1 cellular context compared by ENCODE assay signal in genomic region chr19:58497634-58498170, GRCh38.
A peak's percentile ranks its signal among the peaks of the same experiment; 100 is the strongest.
TF ChIP-seq lines count a peak whose summit lies in the region.

No MANE protein-coding gene starts in this region.

TF ChIP-seq in K562, 482 proteins besides CTCF, POLR2A, EP300 and RAD21:
- TF ChIP-seq ZNF408 (CRISPR knock-in tag; IDR thresholded peaks at IDR 0.05; ENCODE audit: low read depth) (no peak), BHLHE40 (IDR thresholded peaks at IDR 0.05; ENCODE audit: low read length) (peak; percentile 12; the same call in 1 of the 2 replicates), STAG1 (CRISPR knock-in tag; IDR thresholded peaks at IDR 0.05; ENCODE audit: borderline replicate concordance) (0 out of 2 replicates have a peak, but pooled peaks have one; percentile 25), BRD9 (IDR thresholded peaks at IDR 0.05; ENCODE audit: low read depth, partially characterized antibody) (no peak), MCM3 (IDR thresholded peaks at IDR 0.05) (no peak), BDP1 (IDR thresholded peaks at IDR 0.05; ENCODE audit: insufficient read depth, insufficient read length) (no peak), ZC3H4 (CRISPR knock-in tag; IDR thresholded peaks at IDR 0.05; ENCODE audit: borderline replicate concordance) (0 out of 2 replicates have a peak, but pooled peaks have one; percentile 51), MXI1 (IDR thresholded peaks at IDR 0.05; ENCODE audit: low read depth, low read length) (no peak), ZNF77 (CRISPR knock-in tag; IDR thresholded peaks at IDR 0.05) (no peak), ETS1 (conservative IDR thresholded peaks at IDR 0.05; ENCODE audit: control insufficient read depth, low read depth, low read length) (no peak), ZBTB7A (IDR thresholded peaks at IDR 0.05; ENCODE audit: borderline replicate concordance, control insufficient read depth, low read depth, low read length) (peak; percentile 29; the same call in 1 of the 2 replicates), ZFP36 (IDR thresholded peaks at IDR 0.05; ENCODE audit: low read depth, low read length, partially characterized antibody) (no peak), TAF1 (IDR thresholded peaks at IDR 0.05; ENCODE audit: control insufficient read depth, extremely low read depth, insufficient read depth, low read length, severe bottlenecking) (no peak), ZBTB8A (IDR thresholded peaks at IDR 0.05; ENCODE audit: partially characterized antibody) (no peak), ILK (tag; IDR thresholded peaks at IDR 0.05; ENCODE audit: borderline replicate concordance, low read depth) (no peak)
- TF ChIP-seq, protein P1, sequence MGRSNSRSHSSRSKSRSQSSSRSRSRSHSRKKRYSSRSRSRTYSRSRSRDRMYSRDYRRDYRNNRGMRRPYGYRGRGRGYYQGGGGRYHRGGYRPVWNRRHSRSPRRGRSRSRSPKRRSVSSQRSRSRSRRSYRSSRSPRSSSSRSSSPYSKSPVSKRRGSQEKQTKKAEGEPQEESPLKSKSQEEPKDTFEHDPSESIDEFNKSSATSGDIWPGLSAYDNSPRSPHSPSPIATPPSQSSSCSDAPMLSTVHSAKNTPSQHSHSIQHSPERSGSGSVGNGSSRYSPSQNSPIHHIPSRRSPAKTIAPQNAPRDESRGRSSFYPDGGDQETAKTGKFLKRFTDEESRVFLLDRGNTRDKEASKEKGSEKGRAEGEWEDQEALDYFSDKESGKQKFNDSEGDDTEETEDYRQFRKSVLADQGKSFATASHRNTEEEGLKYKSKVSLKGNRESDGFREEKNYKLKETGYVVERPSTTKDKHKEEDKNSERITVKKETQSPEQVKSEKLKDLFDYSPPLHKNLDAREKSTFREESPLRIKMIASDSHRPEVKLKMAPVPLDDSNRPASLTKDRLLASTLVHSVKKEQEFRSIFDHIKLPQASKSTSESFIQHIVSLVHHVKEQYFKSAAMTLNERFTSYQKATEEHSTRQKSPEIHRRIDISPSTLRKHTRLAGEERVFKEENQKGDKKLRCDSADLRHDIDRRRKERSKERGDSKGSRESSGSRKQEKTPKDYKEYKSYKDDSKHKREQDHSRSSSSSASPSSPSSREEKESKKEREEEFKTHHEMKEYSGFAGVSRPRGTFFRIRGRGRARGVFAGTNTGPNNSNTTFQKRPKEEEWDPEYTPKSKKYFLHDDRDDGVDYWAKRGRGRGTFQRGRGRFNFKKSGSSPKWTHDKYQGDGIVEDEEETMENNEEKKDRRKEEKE (IDR thresholded peaks at IDR 0.05; ENCODE audit: borderline replicate concordance in 1 of 2, control insufficient read depth in 1 of 2, low read depth in 2 of 2, low read length in 1 of 2): no peak
